Comparison of ENCODE assay signal across 1 cellular context in genomic region chr12:54216580-54217308, GRCh38.
TF ChIP-seq lines count a peak whose summit lies in the region.

No MANE protein-coding gene starts in this region.

TF ChIP-seq in GM12878, 131 proteins besides CTCF, POLR2A, EP300 and RAD21 (continued from another document):
- TF ChIP-seq ATF2 (IDR thresholded peaks at IDR 0.05; ENCODE audit: low read length) (no peak), TBL1XR1 (IDR thresholded peaks at IDR 0.05; ENCODE audit: low read depth, low read length) (no peak), TCF12 (IDR thresholded peaks at IDR 0.05; ENCODE audit: low read depth, low read length) (no peak), CBFB (IDR thresholded peaks at IDR 0.05; ENCODE audit: low read depth) (no peak), CUX1 (IDR thresholded peaks at IDR 0.05; ENCODE audit: insufficient replicate concordance, low read depth, low read length) (no peak), ZBTB40 (IDR thresholded peaks at IDR 0.05; ENCODE audit: borderline replicate concordance) (no peak), RAD51 (IDR thresholded peaks at IDR 0.05) (no peak), SRF (IDR thresholded peaks at IDR 0.05; ENCODE audit: low read depth in 2 of 2, low read length in 2 of 2) (no peak), SMC3 (IDR thresholded peaks at IDR 0.05; ENCODE audit: borderline replicate concordance, low read length) (peak; percentile 46; the same call in 1 of the 2 replicates), HDAC6 (IDR thresholded peaks at IDR 0.05; ENCODE audit: unreplicated experiment) (no peak), CHD2 (IDR thresholded peaks at IDR 0.05; ENCODE audit: borderline replicate concordance, low read depth, low read length) (no peak), RFX5 (IDR thresholded peaks at IDR 0.05; ENCODE audit: low read depth, low read length) (no peak), MYC (IDR thresholded peaks at IDR 0.05; ENCODE audit: insufficient read depth, insufficient read length, insufficient replicate concordance, low read length, severe bottlenecking) (no peak), RB1 (IDR thresholded peaks at IDR 0.05; ENCODE audit: borderline replicate concordance) (peak; percentile 94; the same call in 1 of the 2 replicates), MAX (IDR thresholded peaks at IDR 0.05; ENCODE audit: low read depth, low read length) (no peak)
